25 cellular contexts compared by ENCODE assay signal in the genomic region with DNA sequence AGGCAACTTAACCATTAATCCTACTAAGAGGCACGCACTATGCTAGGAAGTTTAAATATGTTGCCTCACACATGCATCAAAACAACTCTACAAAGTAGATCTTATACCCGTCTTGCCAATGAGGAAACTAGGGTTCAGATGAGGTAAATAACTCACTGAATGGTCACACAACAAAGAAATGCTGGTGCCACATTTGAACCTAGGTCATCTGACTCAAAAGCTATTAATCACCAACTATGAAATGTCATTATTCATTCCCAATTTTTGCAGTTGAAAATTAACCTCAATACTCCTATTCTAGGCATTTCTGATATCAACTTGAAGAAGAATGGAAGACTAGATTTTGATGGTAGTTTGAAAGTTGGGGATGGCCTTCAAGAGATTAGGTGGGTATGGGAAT.
"Had no signal": no experiment of that assay in that cellular context is flagged by ENCODE, and none has a peak within 500 bp of the region (broad histone marks: within the 10 kb centered on the region; RNA-seq: fewer than 3 reads in every experiment).

No MANE protein-coding gene starts in this region.

- H3K36me3 ChIP-seq: colonic mucosa, esophagus squamous epithelium, heart right ventricle, lower lobe of right lung, pancreas, right lobe of liver, tibial artery, upper lobe of left lung had no signal

- FAIRE-seq: islet of Langerhans, pancreas, urothelium cell line had no signal

- H3K4me1 ChIP-seq: colonic mucosa, testis had no signal

- H3K4me2 ChIP-seq: smooth muscle cell had no signal

- H3K9me3 ChIP-seq: colonic mucosa, esophagus squamous epithelium, heart right ventricle, lower lobe of right lung, pancreas, right lobe of liver, testis, tibial artery, upper lobe of left lung had no signal

- H3K27me3 ChIP-seq: colonic mucosa, pancreas, right lobe of liver, testis, tibial artery, upper lobe of left lung had no signal

- ATAC-seq: heart right ventricle; left ventricle myocardium superior; lower lobe of right lung; natural killer cell; pancreas; right lobe of liver; stimulated activated effector memory CD8-positive, alpha-beta T cell treated with anti-CD3 and anti-CD28 coated beads, Interleukin-12 subunit alpha, Interleukin-12 subunit beta, amount 100 ng/mL, for 72 hours; stimulated activated naive CD8-positive, alpha-beta T cell treated with anti-CD3 and anti-CD28 coated beads, Interleukin-15, Interleukin-2, amounts not matched to agents 100 U/mL and 50 U/mL, for 24 hours had no signal

- H3K27ac ChIP-seq: colonic mucosa, esophagus squamous epithelium, heart right ventricle, lower lobe of right lung, pancreas, right lobe of liver, testis, tibial artery, upper lobe of left lung had no signal

- H3K4me3 ChIP-seq: colonic mucosa, esophagus squamous epithelium, heart right ventricle, lower lobe of right lung, pancreas, right lobe of liver, smooth muscle cell, testis, tibial artery, upper lobe of left lung had no signal

- DNase-seq: colonic mucosa; dermis blood vessel endothelial cell; effector memory CD4-positive, alpha-beta T cell; erythroblast; esophagus squamous epithelium; foreskin melanocyte; glutamatergic neuron; heart right ventricle; hippocampal formation; left ventricle myocardium superior; lower lobe of right lung; natural killer cell; pancreas; right lobe of liver; stimulated activated CD4-positive, alpha-beta T cell treated with anti-CD3 and anti-CD28 coated beads, Interleukin-2, amount 100 ng/mL, for 24 hours; stimulated activated CD4-positive, alpha-beta T cell treated with anti-CD3 and anti-CD28 coated beads, Interleukin-4, amount 100 ng/mL, for 24 hours; stimulated activated naive CD8-positive, alpha-beta T cell treated with anti-CD3 and anti-CD28 coated beads, Interleukin-15, Interleukin-2, amounts not matched to agents 100 U/mL and 50 U/mL, for 24 hours; substantia nigra; testis; tibial artery; upper lobe of left lung had no signal
